In genomic region chr19:40576585-40577451, GRCh38 we compare ENCODE assay signal across 8 cellular contexts. TPM values are rescaled to one million over a fixed set of nuclear protein-coding genes. Genes with fewer than 3 reads are reported as not detected.
DNase-seq lines count a peak whose midpoint lies in the region; ATAC-seq and TF ChIP-seq lines count a peak whose summit lies in the region.

SHKBP1 (plus strand) TSS chr19:40576873; CDS start chr19:40576900, 27 bp downstream.

- no peaks in the 10 kb centered on the region for H3K9me3 ChIP-seq in uterus

- H3K4me1 ChIP-seq in uterus = no peaks in the 10 kb centered on the region

- H3K4me3 ChIP-seq in uterus = peak within 1 kb of the TSS; percentile 69 to 73

- TF ChIP-seq CTCF in uterus (IDR thresholded peaks at IDR 0.05) = no peak

- peak within 1 kb of the TSS; percentile 62 for H3K27ac ChIP-seq in angular gyrus (ENCODE audit: low read depth, low read length)
- peak within 1 kb of the TSS; percentile 70 to 77 for H3K27ac ChIP-seq in uterus

- peak; percentile 46 to 52 for TF ChIP-seq POLR2A in uterus (IDR thresholded peaks at IDR 0.05)

- ATAC-seq in GM18498 (IDR thresholded peaks at IDR 0.05; ENCODE audit: unreplicated experiment) = peak; percentile 97
- ATAC-seq in HG02943 (IDR thresholded peaks at IDR 0.05; ENCODE audit: low read depth, unreplicated experiment) = peak; percentile 96
- peak; percentile 98 for ATAC-seq in left ventricle myocardium superior

- no peaks in the 10 kb centered on the region for H3K27me3 ChIP-seq in uterus

- H3K36me3 ChIP-seq in uterus = no peaks in the 10 kb centered on the region

- DNase-seq in NCI-H187 (lab: John Stamatoyannopoulos, UW) = peak; percentile 89 to 95
- DNase-seq in T-helper 2 cell = peak; percentile 77 to 95 (median 90)
- DNase-seq in left ventricle myocardium superior = peak; percentile 96
- DNase-seq in pulmonary artery endothelial cell (ENCODE audit: low read depth, low spot score) = peak; percentile 79
- DNase-seq in uterus = peak; percentile 96 to 97

- intact Hi-C loops in left ventricle myocardium superior (cut with micrococcal nuclease) = no loop called here
- intact Hi-C loops in uterus (cut with DNase I; ENCODE audit: low total_unique reads) = no loop called here

RNA-seq across cellular contexts. Expression of gene SHKBP1, which starts in this region (rescaled TPM):
- total RNA-seq in left ventricle myocardium superior (16.4 TPM), pulmonary artery endothelial cell (29.5 and 33.5 TPM in 2 replicates), uterus (10 to 100 TPM; 15.1 to 57.4 (median 21.9) TPM)

Comparison
In these comparisons a context has a peak if more than half of its experiments do, and no peak if none do; other contexts are left out.
1. Peak in every context shown above with its lines: DNase-seq, ATAC-seq, H3K4me3 ChIP-seq and H3K27ac ChIP-seq.